Comparison of ENCODE assay signal across 8 cellular contexts in the genomic region with DNA sequence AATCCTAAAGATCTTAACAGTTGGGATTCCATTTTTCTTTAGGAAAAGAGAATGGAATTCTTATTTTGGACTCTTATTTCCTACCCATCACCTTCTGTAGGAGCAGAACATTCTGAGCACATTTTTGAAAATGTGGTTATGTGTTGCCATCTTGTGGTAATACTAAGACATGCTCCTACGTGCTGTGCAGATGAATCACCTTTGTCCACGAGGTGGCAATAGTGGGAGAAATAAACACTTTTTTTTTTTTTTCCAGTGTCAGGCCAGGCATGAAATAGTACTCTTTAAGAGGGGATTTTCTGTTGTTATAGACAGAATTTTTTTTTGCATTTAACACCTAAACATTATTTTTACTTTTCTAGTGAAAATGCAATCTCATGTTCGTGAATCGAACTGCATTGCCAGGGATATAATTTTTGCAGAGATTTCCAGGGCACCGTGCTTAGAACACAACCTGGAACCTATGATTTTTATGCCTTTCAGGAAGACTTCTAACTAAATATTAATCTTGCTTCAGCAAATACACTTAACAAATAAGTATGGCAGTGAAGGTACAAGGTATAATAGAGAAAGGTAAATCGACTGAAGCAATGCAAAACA.
DNase-seq lines count a peak whose midpoint lies in the region; ATAC-seq and TF ChIP-seq lines count a peak whose summit lies in the region.

No MANE protein-coding gene starts in this region.

- intact Hi-C loops in body of pancreas (cut with DNase I): no loop called here

- no peak for DNase-seq in AG04449 (ENCODE audit: low read depth, low spot score)
- peak; percentile 84 for DNase-seq in NCI-H1694 treated with DMSO at 0.1 percent for 48 hours (lab: John Stamatoyannopoulos, UW)
- peak in 4 of 5 experiments; percentile 21 to 77 (median 38) for DNase-seq in T-helper 2 cell
- DNase-seq in body of pancreas: peak; percentile 77 to 87 (median 84)
- DNase-seq in iPS-NIHi11 (ENCODE audit: low spot score): peak; percentile 70
- peak; percentile 5 to 23 for DNase-seq in stimulated activated CD4-positive, alpha-beta T cell treated with anti-CD3 and anti-CD28 coated beads, Interleukin-1b, Interleukin-23, amount 100 ng/mL, for 1 hour (ENCODE audit: low read depth in 2 of 2)

- H3K36me3 ChIP-seq in body of pancreas (replicated peaks in 1 of 2; ENCODE audit: insufficient read depth in 1 of 2, low read depth in 2 of 2): no peaks in the 10 kb centered on the region

- POLR2A ChIA-PET in AG04449 (lab: Yijun Ruan, JAX): no interaction called here

- peak; percentile 94 for ATAC-seq in GM18511 (IDR thresholded peaks at IDR 0.05; ENCODE audit: unreplicated experiment)
- ATAC-seq in HG02973 (IDR thresholded peaks at IDR 0.05; ENCODE audit: unreplicated experiment): peak; percentile 99
- peak; percentile 85 for ATAC-seq in body of pancreas

- H3K4me3 ChIP-seq in AG04449 (ENCODE audit: low read depth, low read length) (no peak overlapping the region), body of pancreas (no peak overlapping the region)

- CTCF ChIA-PET in AG04449 (lab: Yijun Ruan, JAX): interaction anchor here (0.6 to 2.6 kb wide), 24 partner anchors 8 to 1462 kb away, joined by 3 to 42 read pairs (median 4); no protein-coding TSS in a partner anchor

- no peaks in the 10 kb centered on the region for H3K4me1 ChIP-seq in body of pancreas

- no peak overlapping the region for H3K27ac ChIP-seq in body of pancreas

- H3K9me3 ChIP-seq in body of pancreas: no peaks in the 10 kb centered on the region

- 39 to 46% methylated on average over 6 of the region's 6 CpGs for WGBS in body of pancreas, 2 donors

- H3K27me3 ChIP-seq in body of pancreas: no peaks in the 10 kb centered on the region

- TF ChIP-seq CTCF in AG04449 (IDR thresholded peaks at IDR 0.05; ENCODE audit: insufficient read depth, low read length, missing control alignments) (peak; percentile 87), body of pancreas (IDR thresholded peaks at IDR 0.05) (peak; percentile 90 to 99 (median 98))

- TF ChIP-seq POLR2A in body of pancreas (IDR thresholded peaks at IDR 0.05): no peak
